8 cellular contexts compared by ENCODE assay signal in genomic region chr1:94962745-94963265, GRCh38. TPM values are rescaled to one million over a fixed set of nuclear protein-coding genes. Genes with fewer than 3 reads are reported as not detected.
DNase-seq lines count a peak whose midpoint lies in the region; ATAC-seq and TF ChIP-seq lines count a peak whose summit lies in the region.

No MANE protein-coding gene starts in this region.

- H3K36me3 ChIP-seq in Karpas-422 (ENCODE audit: insufficient read depth, low read length) (no peaks in the 10 kb centered on the region), skeletal muscle satellite cell (ENCODE audit: insufficient read depth, low read length) (no peaks in the 10 kb centered on the region)

- H3K9me3 ChIP-seq in Karpas-422 (ENCODE audit: low read length) (no peaks in the 10 kb centered on the region), skeletal muscle satellite cell (replicated peaks; ENCODE audit: low read length) (no peaks in the 10 kb centered on the region)

- no peak for TF ChIP-seq CTCF in GM12864 (IDR thresholded peaks at IDR 0.05; ENCODE audit: low read depth, low read length, missing control alignments)

- H3K9ac ChIP-seq in Karpas-422 (ENCODE audit: low read length) (peak overlapping the region; percentile 53), skeletal muscle satellite cell (ENCODE audit: low read depth, low read length) (peak overlapping the region; percentile 84)

- ATAC-seq in GM21737 (IDR thresholded peaks at IDR 0.05; ENCODE audit: unreplicated experiment) = peak; percentile 87

- no peak overlapping the region for H3K27ac ChIP-seq in Karpas-422 (ENCODE audit: low read length)

- H3K4me3 ChIP-seq in GM12864 (ENCODE audit: low read depth, low read length) = peak overlapping the region; percentile 41
- peak overlapping the region; percentile 50 for H3K4me3 ChIP-seq in Karpas-422 (ENCODE audit: low read length)
- H3K4me3 ChIP-seq in skeletal muscle satellite cell (ENCODE audit: low read length) = peak overlapping the region; percentile 71

- no peaks in the 10 kb centered on the region for H4K20me1 ChIP-seq in Karpas-422 (ENCODE audit: insufficient read depth, low read depth, low read length)

- H3K4me1 ChIP-seq in Karpas-422 (ENCODE audit: low read length) = peaks cover 13% of the 10 kb centered on the region
- H3K4me1 ChIP-seq in skeletal muscle satellite cell (ENCODE audit: control insufficient read depth, insufficient read depth, low read length) = peaks cover 16% of the 10 kb centered on the region

- DNase-seq in GM12864 (ENCODE audit: low read depth) (peak; percentile 56), Karpas-422 (peak; percentile 76), glomerular visceral epithelial cell (ENCODE audit: extremely low spot score) (peak; percentile 82), cerebellum (ENCODE audit: low spot score) (no peak), NCI-H2107 (lab: John Stamatoyannopoulos, UW) (no peak)
- peak; percentile 2 for DNase-seq in activated CD8-positive, alpha-beta memory T cell treated with anti-CD3 and anti-CD28 coated beads, Interleukin-2, amount 50 U/mL, for 24 hours (ENCODE audit: extremely low read depth)

- H3K27me3 ChIP-seq in Karpas-422 (ENCODE audit: low read length) (no peaks in the 10 kb centered on the region), skeletal muscle satellite cell (ENCODE audit: control insufficient read depth, insufficient read depth, low read length) (no peaks in the 10 kb centered on the region)

- H3K79me2 ChIP-seq in Karpas-422 (ENCODE audit: low read length) = no peaks in the 10 kb centered on the region

- no peaks in the 10 kb centered on the region for H3K9me2 ChIP-seq in Karpas-422 (replicated peaks; ENCODE audit: insufficient read depth, low read length)

- peak overlapping the region; percentile 89 for H2AFZ ChIP-seq in Karpas-422 (ENCODE audit: low read length)

- H3K4me2 ChIP-seq in Karpas-422 (ENCODE audit: low read depth, low read length, poor library complexity, severe bottlenecking) = peak overlapping the region; percentile 63
- peak overlapping the region; percentile 95 for H3K4me2 ChIP-seq in skeletal muscle satellite cell (ENCODE audit: low read length)

RNA-seq across cellular contexts. Expression of gene CNN3, which starts 35.9 kb away (rescaled TPM):
- 4.8 TPM in 1 of 2 replicates, not detected in the other for total RNA-seq in Karpas-422 (2014; rRNA removed; shearing (Covaris generic); ENCODE audit: low replicate concordance)
- 103 and 111 TPM in 2 replicates for total RNA-seq in skeletal muscle satellite cell (2012; rRNA removed)
- 158 TPM for total RNA-seq in cerebellum

Comparison
In these comparisons a context has a peak if more than half of its experiments do, and no peak if none do; other contexts are left out.
1. DNase-seq: peak in GM12864 (single experiment), Karpas-422 (single experiment), activated CD8-positive, alpha-beta memory T cell treated with anti-CD3 and anti-CD28 coated beads, Interleukin-2, amount 50 U/mL, for 24 hours (single experiment) and glomerular visceral epithelial cell (single experiment); none in cerebellum (single experiment) and NCI-H2107 (single experiment).
2. RNA of gene CNN3, which starts 35.9 kb away (total RNA-seq): 158 TPM in cerebellum (single experiment); 4.8 TPM in Karpas-422; every median in the first group is over 10 times any median in the second.
3. Peak in every context shown above with its lines, with median percentiles within 50 percentile points of each other: H3K4me3 ChIP-seq.